25 cellular contexts compared by ENCODE assay signal in genomic region chr11:36211735-36212430, GRCh38.
DNase-seq lines count a peak whose midpoint lies in the region; ATAC-seq and TF ChIP-seq lines count a peak whose summit lies in the region.
"Had no signal": no experiment of that assay in that cellular context is flagged by ENCODE, and none has a peak within 500 bp of the region (broad histone marks: within the 10 kb centered on the region; RNA-seq: fewer than 3 reads in every experiment).

No MANE protein-coding gene starts in this region.

- ATAC-seq in SK-N-SH treated with all-trans-retinoic acid at 6 μM for 48 hours (peak; percentile 40; the same call in 1 of the 3 replicates), left lobe of liver (no peak)
- ATAC-seq: CD8-positive, alpha-beta T cell; HCT116; left lung; naive thymus-derived CD8-positive, alpha-beta T cell had no signal

- no peak for TF ChIP-seq CTCF in HFFc6 (IDR thresholded peaks at IDR 0.05)

- no peaks in the 10 kb centered on the region; the same call in 1 of the 2 replicates for H3K27me3 Mint-ChIP-seq in HFFc6 (ENCODE audit: insufficient read depth)

- no peak overlapping the region for H3K27ac Mint-ChIP-seq in HFFc6
- H3K27ac Mint-ChIP-seq: activated naive CD8-positive, alpha-beta T cell treated with anti-CD3 and anti-CD28 coated beads for 36 hours; B cell; CD8-positive, alpha-beta T cell; immature natural killer cell; naive thymus-derived CD8-positive, alpha-beta T cell had no signal

- no peaks in the 10 kb centered on the region for H3K4me1 Mint-ChIP-seq in HFFc6 (ENCODE audit: low read depth)
- H3K4me1 Mint-ChIP-seq: activated naive CD8-positive, alpha-beta T cell treated with anti-CD3 and anti-CD28 coated beads for 36 hours; B cell; immature natural killer cell; naive thymus-derived CD8-positive, alpha-beta T cell had no signal

- no peak overlapping the region for H3K4me3 Mint-ChIP-seq in HFFc6
- H3K4me3 Mint-ChIP-seq: activated naive CD8-positive, alpha-beta T cell treated with anti-CD3 and anti-CD28 coated beads for 36 hours; B cell; CD8-positive, alpha-beta T cell; immature natural killer cell; mesothelial cell of epicardium; naive thymus-derived CD8-positive, alpha-beta T cell had no signal

- peak; percentile 20 for DNase-seq in NCI-H748 (lab: John Stamatoyannopoulos, UW; ENCODE audit: unreplicated experiment)
- no peak for DNase-seq in NCI-H748 treated with DMSO at 0.1 percent for 48 hours (lab: John Stamatoyannopoulos, UW)
- DNase-seq in iPS-NIHi7 (ENCODE audit: extremely low spot score): peak; percentile 26
- peak; percentile 51 for DNase-seq in superior temporal gyrus (ENCODE audit: extremely low spot score)
- no peak for DNase-seq in 8988T
- DNase-seq in left lobe of liver (ENCODE audit: low spot score): no peak
- DNase-seq in HFFc6: no peak
- DNase-seq: activated CD4-positive, alpha-beta T cell treated with anti-CD3 and anti-CD28 coated beads for 4 hours; activated CD8-positive, alpha-beta memory T cell treated with anti-CD3 and anti-CD28 coated beads for 24 hours; activated effector memory CD4-positive, alpha-beta T cell treated with anti-CD3 and anti-CD28 coated beads, Interleukin-2, amount 50 U/mL, for 16 hours; activated naive CD8-positive, alpha-beta T cell treated with anti-CD3 and anti-CD28 coated beads for 36 hours; CD8-positive, alpha-beta T cell; cortex of kidney; DMS153; esophagus squamous epithelium; immature natural killer cell; left lung; naive thymus-derived CD8-positive, alpha-beta T cell; NCI-H1694 treated with DMSO at 0.1 percent for 48 hours; stimulated activated CD4-positive, alpha-beta T cell treated with anti-CD3 and anti-CD28 coated beads, Interleukin-1b, Interleukin-23, amount 100 ng/mL, for 48 hours; stimulated activated CD8-positive, alpha-beta memory T cell treated with anti-CD3 and anti-CD28 coated beads, Interleukin-4, amount 100 ng/mL, for 48 hours had no signal

- no peaks in the 10 kb centered on the region for H3K9me3 Mint-ChIP-seq in HFFc6
- H3K9me3 Mint-ChIP-seq: activated naive CD8-positive, alpha-beta T cell treated with anti-CD3 and anti-CD28 coated beads for 36 hours; CD8-positive, alpha-beta T cell; immature natural killer cell; mesothelial cell of epicardium had no signal

- no peaks in the 10 kb centered on the region for H3K36me3 Mint-ChIP-seq in HFFc6 (ENCODE audit: low read depth)
- H3K36me3 Mint-ChIP-seq: activated naive CD8-positive, alpha-beta T cell treated with anti-CD3 and anti-CD28 coated beads for 36 hours; CD8-positive, alpha-beta T cell; immature natural killer cell; naive thymus-derived CD8-positive, alpha-beta T cell had no signal

TF ChIP-seq in SK-N-SH treated with all-trans-retinoic acid at 6 μM for 48 hours, 23 proteins besides CTCF, POLR2A, EP300 and RAD21:
- TF ChIP-seq TCF4 (CRISPR knock-in tag; IDR thresholded peaks at IDR 0.05; ENCODE audit: borderline replicate concordance) (peak; percentile 25; the same call in 1 of the 2 replicates), TSHZ2 (CRISPR knock-in tag; IDR thresholded peaks at IDR 0.05) (no peak)

Comparison
In these comparisons a context has a peak if more than half of its experiments do, and no peak if none do; other contexts are left out.
1. DNase-seq: peak in NCI-H748 (single experiment), iPS-NIHi7 (single experiment) and superior temporal gyrus (single experiment); none in NCI-H748 treated with DMSO at 0.1 percent for 48 hours (single experiment), 8988T (single experiment), left lobe of liver (single experiment) and HFFc6 (single experiment).